31 cellular contexts compared by ENCODE assay signal in genomic region chr4:75038376-75038775, GRCh38.
"Had no signal": no experiment of that assay in that cellular context is flagged by ENCODE, and none has a peak within 500 bp of the region (broad histone marks: within the 10 kb centered on the region; RNA-seq: fewer than 3 reads in every experiment).

No MANE protein-coding gene starts in this region.

- H2AFZ ChIP-seq: PC-9 had no signal

- DNase-seq: activated CD4-positive, alpha-beta memory T cell treated with anti-CD3 and anti-CD28 coated beads for 36 hours; activated CD4-positive, alpha-beta T cell treated with anti-CD3 and anti-CD28 coated beads for 4 hours; activated CD4-positive, alpha-beta T cell treated with anti-CD3 and anti-CD28 coated beads, Interleukin-2, amount 50 U/mL, for 1 hour; activated CD8-positive, alpha-beta memory T cell treated with anti-CD3 and anti-CD28 coated beads for 24 hours; activated CD8-positive, alpha-beta memory T cell treated with anti-CD3 and anti-CD28 coated beads, Interleukin-2, amount 10 ng/mL, durations not matched to agents 7 days and 5 days; activated CD8-positive, alpha-beta memory T cell treated with anti-CD3 and anti-CD28 coated beads, Interleukin-2, amount 50 U/mL, for 48 hours; activated effector memory CD4-positive, alpha-beta T cell treated with Interleukin-2 at 50 U/mL for 16 hours; activated T-cell treated with anti-CD3 and anti-CD28 coated beads, Interleukin-2, amount 50 U/mL, for 48 hours; adrenal gland; body of pancreas; caudate nucleus; MM.1S; MV-4-11; NCI-H1092; NCI-H1436 treated with DMSO at 0.1 percent for 48 hours; NCI-H1694 treated with DMSO at 0.1 percent for 48 hours; NCI-H2029; NCI-H510A; NCI-H526; NCI-H748 treated with DMSO at 0.1 percent for 48 hours; NK-92 treated with Interleukin-12 subunit alpha and Interleukin-12 subunit beta, amount 100 ng/mL, for 24 hours; PC-9; SHP77; SJCRH30; T1000 had no signal

- H3K27ac ChIP-seq: adrenal gland, body of pancreas, breast epithelium, KMS-11, PC-9, RWPE1, SJCRH30, SK-N-MC had no signal

- H3K27me3 ChIP-seq: adrenal gland, body of pancreas, breast epithelium, SJCRH30 had no signal

- H3K36me3 ChIP-seq: adrenal gland, breast epithelium had no signal

- H3K4me2 ChIP-seq: KMS-11, PC-9 had no signal

- H3K9me3 ChIP-seq: adrenal gland, body of pancreas, breast epithelium had no signal

- ATAC-seq: activated CD4-positive, CD25-positive, alpha-beta regulatory T cell treated with anti-CD3 and anti-CD28 coated beads, Interleukin-2, amount 50 U/mL, for 24 hours; activated CD8-positive, alpha-beta memory T cell treated with anti-CD3 and anti-CD28 coated beads, Interleukin-2, amount 10 ng/mL, durations not matched to agents 7 days and 5 days; body of pancreas; WTC11 had no signal

- H3K4me1 ChIP-seq: body of pancreas, breast epithelium had no signal

- H3K4me3 ChIP-seq: adrenal gland, body of pancreas, breast epithelium, PC-9, SJCRH30, SK-N-MC had no signal

- H3K9ac ChIP-seq: KMS-11 had no signal
